ENCODE assay signal across 9 cellular contexts in genomic region chr15:88918738-88919137, GRCh38. TPM values are rescaled to one million over a fixed set of nuclear protein-coding genes. Genes with fewer than 3 reads are reported as not detected.
DNase-seq lines count a peak whose midpoint lies in the region; ATAC-seq and TF ChIP-seq lines count a peak whose summit lies in the region.
"Had no signal": no experiment of that assay in that cellular context is flagged by ENCODE, and none has a peak within 500 bp of the region (broad histone marks: within the 10 kb centered on the region; RNA-seq: fewer than 3 reads in every experiment).

No MANE protein-coding gene starts in this region.

- 0 out of 2 replicates have a peak, but pooled peaks have one; percentile 25 for TF ChIP-seq RAD21 in HCT116 (IDR thresholded peaks at IDR 0.05; ENCODE audit: low read depth)

- no peak for TF ChIP-seq CTCF in HCT116 (IDR thresholded peaks at IDR 0.05 in 2 of 3, conservative IDR thresholded peaks at IDR 0.05 in 1 of 3; ENCODE audit: borderline replicate concordance in 1 of 3, insufficient read depth in 1 of 3, low read depth in 2 of 3, low read length in 2 of 3)
- TF ChIP-seq CTCF in Panc1 (IDR thresholded peaks at IDR 0.05) = no peak
- TF ChIP-seq CTCF in nephron progenitor cell (IDR thresholded peaks at IDR 0.05) = no peak

- POLR2A ChIA-PET in HCT116 (lab: Charles Lee) (no interaction called here), Panc1 (lab: Charles Lee) (no interaction called here)

- RAD21 ChIA-PET in HCT116 (lab: Charles Lee; ENCODE audit: low non-redundant PET in 1 of 2, low total read pairs in 2 of 2, uncharacterized antibody in 2 of 2, unreplicated experiment in 2 of 2) = no interaction called here

- CTCF ChIA-PET in HCT116 (lab: Charles Lee) = interaction anchor here (1.0 kb wide), 1 partner anchor 14 kb away, joined by 3 read pairs; no protein-coding TSS in a partner anchor
- CTCF ChIA-PET in Panc1 (lab: Charles Lee) = interaction anchor here (0.5 to 0.7 kb wide), 2 partner anchors 134 to 441 kb away, joined by 4 to 7 read pairs; no protein-coding TSS in a partner anchor

- H3K9me2 ChIP-seq in HCT116 (ENCODE audit: insufficient read depth) = no peaks in the 10 kb centered on the region

- no peaks in the 10 kb centered on the region for H3K36me3 Mint-ChIP-seq in nephron progenitor cell (ENCODE audit: low read depth)

- peaks cover 3% of the 10 kb centered on the region for H3K27me3 Mint-ChIP-seq in nephron progenitor cell (ENCODE audit: low read depth, poor library complexity)

- peaks cover 38 to 45% of the 10 kb centered on the region in 2 experiments for H3K4me1 ChIP-seq in HCT116 (ENCODE audit: control insufficient read depth in 1 of 2, insufficient read depth in 2 of 2, low read length in 2 of 2)
- peaks cover 47% of the 10 kb centered on the region for H3K4me1 ChIP-seq in Panc1 (ENCODE audit: control insufficient read depth, insufficient read depth, low read length)
- H3K4me1 ChIP-seq: thyroid gland had no signal

- peaks cover 9% of the 10 kb centered on the region for H3K9me3 Mint-ChIP-seq in nephron progenitor cell

- no peaks in the 10 kb centered on the region for H3K36me3 ChIP-seq in HCT116 (ENCODE audit: control insufficient read depth in 1 of 2, insufficient read depth in 2 of 2, low read length in 2 of 2)
- no peaks in the 10 kb centered on the region for H3K36me3 ChIP-seq in Panc1 (ENCODE audit: control insufficient read depth, insufficient read depth, low read length)
- H3K36me3 ChIP-seq: thyroid gland had no signal

- no peak overlapping the region for H3K27ac Mint-ChIP-seq in nephron progenitor cell

- no peak for TF ChIP-seq POLR2A in HCT116 (IDR thresholded peaks at IDR 0.05; ENCODE audit: borderline replicate concordance, extremely low read depth, insufficient read depth, insufficient read length)

- H3K9ac ChIP-seq in HCT116 (ENCODE audit: low read length) = 0 out of 2 replicates have a peak overlapping the region, but pooled peaks have one; percentile 1

- H3K9me3 ChIP-seq in HCT116 (ENCODE audit: control insufficient read depth in 1 of 2, insufficient read depth in 1 of 2, low read depth in 1 of 2, low read length in 2 of 2) = no peaks in the 10 kb centered on the region
- H3K9me3 ChIP-seq in Panc1 (ENCODE audit: control insufficient read depth, insufficient read depth, low read depth, low read length) = no peaks in the 10 kb centered on the region
- H3K9me3 ChIP-seq: thyroid gland had no signal

- intact Hi-C loops in HCT116 (cut with micrococcal nuclease) = no loop called here
- intact Hi-C loops in Panc1 (cut with micrococcal nuclease; ENCODE audit: unreplicated experiment) = no loop called here

- DNase-seq in EH (ENCODE audit: low read depth) = peak; percentile 99
- DNase-seq in HCT116 (ENCODE audit: low read depth, low spot score) = peak; percentile 90
- peak; percentile 95 for DNase-seq in Panc1 (ENCODE audit: low read depth, low spot score)
- peak; percentile 97 for DNase-seq in fibroblast of gingiva (ENCODE audit: low read depth)
- DNase-seq in stimulated activated naive CD8-positive, alpha-beta T cell treated with anti-CD3 and anti-CD28 coated beads, Interleukin-15, Interleukin-2, amounts not matched to agents 100 U/mL and 50 U/mL, for 24 hours = peak; percentile 47
- no peak for DNase-seq in middle frontal gyrus (ENCODE audit: extremely low spot score, low spot score)
- no peak for DNase-seq in nephron progenitor cell

- peak; percentile 87 for ATAC-seq in HCT116
- peak; percentile 90 for ATAC-seq in Panc1
- ATAC-seq in stimulated activated naive CD8-positive, alpha-beta T cell treated with anti-CD3 and anti-CD28 coated beads, Interleukin-15, Interleukin-2, amounts not matched to agents 100 U/mL and 50 U/mL, for 24 hours = peak; percentile 96
- no peak for ATAC-seq in HG03135 (IDR thresholded peaks at IDR 0.05; ENCODE audit: unreplicated experiment)

- in situ Hi-C loops in Panc1 (cut with HindIII; ENCODE audit: low pct_unique_long_range_greater_than_20kb, low sequenced_read_pairs) = no loop called here

- H3K79me2 ChIP-seq in HCT116 (ENCODE audit: insufficient read depth, low read length) = no peaks in the 10 kb centered on the region

- no peaks in the 10 kb centered on the region for H3K27me3 ChIP-seq in HCT116 (ENCODE audit: insufficient read depth, low read length)
- no peaks in the 10 kb centered on the region for H3K27me3 ChIP-seq in Panc1 (ENCODE audit: control insufficient read depth, insufficient read depth, low read length)
- H3K27me3 ChIP-seq: thyroid gland had no signal

- peak overlapping the region in 1 of 2 experiments; percentile 7; a peak in 1 of 4 replicates for H3K4me3 ChIP-seq in HCT116 (replicated peaks in 1 of 2; ENCODE audit: low read depth in 1 of 2, low read length in 2 of 2)
- H3K4me3 ChIP-seq in Panc1 (ENCODE audit: low read depth in 2 of 2, low read length in 2 of 2) = no peak overlapping the region
- H3K4me3 ChIP-seq: thyroid gland had no signal

- H3K27ac ChIP-seq in HCT116 (ENCODE audit: low read depth, low read length) (peak overlapping the region; percentile 19; the same call in 1 of the 2 replicates), Panc1 (ENCODE audit: low read length) (peak overlapping the region; percentile 90)
- H3K27ac ChIP-seq: thyroid gland had no signal

- BruUV-seq in HCT116 (replicated peaks; lab: Mats Ljungman, UMichigan) (no TSS peak), Panc1 (replicated peaks; lab: Mats Ljungman, UMichigan) (no TSS peak)

- peaks cover 39% of the 10 kb centered on the region for H3K4me1 Mint-ChIP-seq in nephron progenitor cell

- H4K20me1 ChIP-seq in HCT116 (ENCODE audit: insufficient read depth) = no peaks in the 10 kb centered on the region

- no peak overlapping the region for H3K4me3 Mint-ChIP-seq in nephron progenitor cell

- peak overlapping the region; percentile 2 for H2AFZ ChIP-seq in HCT116 (ENCODE audit: low read depth, low read length, poor library complexity, severe bottlenecking)

- H3K4me2 ChIP-seq in HCT116 (ENCODE audit: low read length) = peak overlapping the region; percentile 59

TF ChIP-seq in HCT116, 20 proteins besides CTCF, POLR2A, EP300 and RAD21 (continues in another document):
- TF ChIP-seq POLR2AphosphoS5 (IDR thresholded peaks at IDR 0.05; ENCODE audit: low read depth, low read length) (peak; percentile 55; the same call in 1 of the 2 replicates), TCF7L2 (IDR thresholded peaks at IDR 0.05; ENCODE audit: borderline replicate concordance, extremely low read depth, insufficient read depth, insufficient read length) (peak; percentile 20), EZH2 (IDR thresholded peaks at IDR 0.05) (no peak), EGR1 (IDR thresholded peaks at IDR 0.05; ENCODE audit: low read depth) (peak; percentile 80), FOSL1 (IDR thresholded peaks at IDR 0.05; ENCODE audit: low read depth) (peak; percentile 87), SP1 (IDR thresholded peaks at IDR 0.05; ENCODE audit: low read depth) (peak; percentile 85), CEBPB (IDR thresholded peaks at IDR 0.05; ENCODE audit: low read depth) (peak; percentile 90), SIN3A (IDR thresholded peaks at IDR 0.05; ENCODE audit: low read depth) (peak; percentile 91), ZBTB33 (IDR thresholded peaks at IDR 0.05; ENCODE audit: extremely low read depth, insufficient replicate concordance, low read length) (no peak), ZNF274 (IDR thresholded peaks at IDR 0.05; ENCODE audit: low read depth, low read length) (no peak), JUND (IDR thresholded peaks at IDR 0.05) (peak; percentile 94), YY1 (IDR thresholded peaks at IDR 0.05; ENCODE audit: extremely low read depth, insufficient replicate concordance, low read depth, low read length) (no peak)

RNA-seq across cellular contexts. Expression of gene MFGE8, which starts 5.6 kb away (rescaled TPM):
- 70.7 TPM for total RNA-seq in HCT116 (2021; ENCODE audit: unreplicated experiment)
- polyA plus RNA-seq in HCT116 (2012) = 85.6 and 90.0 TPM in 2 replicates
- total RNA-seq in Panc1 (2021; ENCODE audit: unreplicated experiment) = 1,799 TPM
- polyA plus RNA-seq in Panc1 (2012; ENCODE audit: insufficient read length) = 2,067 TPM

RNA-seq across cellular contexts. Expression of gene HAPLN3, which starts 23.4 kb away (rescaled TPM):
- total RNA-seq in HCT116 (2021; ENCODE audit: unreplicated experiment) = 10.9 TPM
- polyA plus RNA-seq in HCT116 (2012) = 6.4 and 7.5 TPM in 2 replicates
- 168 TPM for total RNA-seq in Panc1 (2021; ENCODE audit: unreplicated experiment)
- 158 TPM for polyA plus RNA-seq in Panc1 (2012; ENCODE audit: insufficient read length)

Comparison
In these comparisons a context has a peak if more than half of its experiments do, and no peak if none do; other contexts are left out.
1. DNase-seq: peak in EH (single experiment), HCT116 (single experiment), Panc1 (single experiment), fibroblast of gingiva (single experiment) and stimulated activated naive CD8-positive, alpha-beta T cell treated with anti-CD3 and anti-CD28 coated beads, Interleukin-15, Interleukin-2, amounts not matched to agents 100 U/mL and 50 U/mL, for 24 hours (single experiment); none in middle frontal gyrus (single experiment) and nephron progenitor cell (single experiment).
2. RNA of gene MFGE8, which starts 5.6 kb away (total RNA-seq): 1,799 TPM in Panc1 (single experiment); 70.7 TPM in HCT116 (single experiment); every median in the first group is over 10 times any median in the second.
3. RNA of gene HAPLN3, which starts 23.4 kb away (total RNA-seq): 168 TPM in Panc1 (single experiment); 10.9 TPM in HCT116 (single experiment); every median in the first group is over 10 times any median in the second.